8 cellular contexts compared by ENCODE assay signal in the genomic region with DNA sequence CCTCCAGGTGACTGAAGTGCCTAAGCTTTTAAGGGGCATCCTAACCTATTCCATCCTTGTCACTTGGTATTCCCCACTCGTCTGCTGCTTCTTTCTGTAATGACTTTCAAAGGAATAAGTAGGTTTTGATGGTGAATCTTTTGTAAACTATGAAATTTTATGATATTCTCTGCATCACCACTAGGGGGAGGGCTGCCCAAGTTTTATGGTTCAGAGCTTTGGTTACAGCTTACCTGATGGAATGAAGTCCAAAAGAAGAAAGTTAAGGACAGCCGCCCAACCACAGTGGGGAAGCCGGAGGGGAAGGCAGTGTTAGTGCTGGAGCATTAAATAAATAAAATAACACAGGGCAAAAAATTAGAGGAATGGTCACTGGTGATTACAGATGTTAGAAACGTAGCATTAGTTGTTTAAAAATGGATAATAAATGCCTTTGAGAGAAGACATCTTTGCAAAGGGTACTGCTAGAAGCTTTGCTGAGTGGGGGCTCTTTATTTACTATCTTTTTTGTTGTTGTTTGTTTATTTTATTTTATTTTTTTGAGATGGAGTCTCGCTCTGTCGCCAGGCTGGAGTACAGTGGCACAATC.
DNase-seq lines count a peak whose midpoint lies in the region; ATAC-seq, FAIRE-seq and TF ChIP-seq lines count a peak whose summit lies in the region.

No MANE protein-coding gene starts in this region.

- no peaks in the 10 kb centered on the region for H3K36me3 Mint-ChIP-seq in activated CD8-positive, alpha-beta T cell treated with anti-CD3 and anti-CD28 coated beads, Interleukin-2, amount 10 ng/mL, durations not matched to agents 7 days and 5 days (ENCODE audit: low read depth)

- POLR2A ChIA-PET in activated CD8-positive, alpha-beta T cell treated with anti-CD3 and anti-CD28 coated beads, Interleukin-2, amount 10 ng/mL, durations not matched to agents 7 days and 5 days (lab: Charles Lee): no interaction called here

- ATAC-seq in activated CD8-positive, alpha-beta T cell treated with anti-CD3 and anti-CD28 coated beads, Interleukin-2, amount 10 ng/mL, durations not matched to agents 7 days and 5 days: no peak
- no peak for ATAC-seq in GM21381 (IDR thresholded peaks at IDR 0.05; ENCODE audit: unreplicated experiment)

- no peaks in the 10 kb centered on the region for H3K27me3 Mint-ChIP-seq in activated CD8-positive, alpha-beta T cell treated with anti-CD3 and anti-CD28 coated beads, Interleukin-2, amount 10 ng/mL, durations not matched to agents 7 days and 5 days (ENCODE audit: low read depth)

- CTCF ChIA-PET in activated CD8-positive, alpha-beta T cell treated with anti-CD3 and anti-CD28 coated beads, Interleukin-2, amount 10 ng/mL, durations not matched to agents 7 days and 5 days (lab: Charles Lee): interaction anchor here (0.7 to 2.4 kb wide), 4 partner anchors 20 to 1521 kb away, joined by 3 to 21 read pairs (median 4); no protein-coding TSS in a partner anchor

- H3K4me1 Mint-ChIP-seq in activated CD8-positive, alpha-beta T cell treated with anti-CD3 and anti-CD28 coated beads, Interleukin-2, amount 10 ng/mL, durations not matched to agents 7 days and 5 days (ENCODE audit: low read depth): no peaks in the 10 kb centered on the region

- H3K9me3 Mint-ChIP-seq in activated CD8-positive, alpha-beta T cell treated with anti-CD3 and anti-CD28 coated beads, Interleukin-2, amount 10 ng/mL, durations not matched to agents 7 days and 5 days (ENCODE audit: insufficient read depth): no peaks in the 10 kb centered on the region

- no peak for TF ChIP-seq POLR2A in GM12892 (IDR thresholded peaks at IDR 0.05; ENCODE audit: low read depth, low read length)

- no peak overlapping the region for H3K4me3 Mint-ChIP-seq in activated CD8-positive, alpha-beta T cell treated with anti-CD3 and anti-CD28 coated beads, Interleukin-2, amount 10 ng/mL, durations not matched to agents 7 days and 5 days

- FAIRE-seq in GM19239 (lab: Jason Lieb, UNC) (no peak), GM12892 (lab: Jason Lieb, UNC) (no peak)

- DNase-seq in COR-L47 (lab: John Stamatoyannopoulos, UW) (peak; percentile 11), GM19239 (ENCODE audit: insufficient read length, low spot score) (peak; percentile 4), NCI-H146 (lab: John Stamatoyannopoulos, UW) (peak; percentile 23), iPS-NIHi7 (ENCODE audit: extremely low spot score) (peak; percentile 64), GM12892 (ENCODE audit: insufficient read length) (no peak)
- DNase-seq in activated CD8-positive, alpha-beta T cell treated with anti-CD3 and anti-CD28 coated beads, Interleukin-2, amount 10 ng/mL, durations not matched to agents 7 days and 5 days: peak; percentile 28
- DNase-seq in stimulated activated CD8-positive, alpha-beta memory T cell treated with anti-CD3 and anti-CD28 coated beads, Interleukin-4, amount 100 ng/mL, for 48 hours: peak; percentile 31

- no peak overlapping the region for H3K27ac Mint-ChIP-seq in activated CD8-positive, alpha-beta T cell treated with anti-CD3 and anti-CD28 coated beads, Interleukin-2, amount 10 ng/mL, durations not matched to agents 7 days and 5 days
